32 cellular contexts compared by ENCODE assay signal in genomic region chr3:164375995-164376394, GRCh38.
DNase-seq lines count a peak whose midpoint lies in the region; ATAC-seq, FAIRE-seq and TF ChIP-seq lines count a peak whose summit lies in the region.
"Had no signal": no experiment of that assay in that cellular context is flagged by ENCODE, and none has a peak within 500 bp of the region (broad histone marks: within the 10 kb centered on the region; RNA-seq: fewer than 3 reads in every experiment).

No MANE protein-coding gene starts in this region.

- TF ChIP-seq EP300 in HepG2 (IDR thresholded peaks at IDR 0.05; ENCODE audit: low read depth in 2 of 2, low read length in 2 of 2): no peak
- TF ChIP-seq EP300 in HepG2 (CRISPR knock-in tag; IDR thresholded peaks at IDR 0.05; ENCODE audit: borderline replicate concordance): no peak

- DNase-seq in DMS53 (lab: John Stamatoyannopoulos, UW) (peak; percentile 29), DMS53 treated with DMSO at 0.1 percent for 48 hours (lab: John Stamatoyannopoulos, UW; ENCODE audit: unreplicated experiment) (no peak), NCI-H1092 (lab: John Stamatoyannopoulos, UW) (peak; percentile 4), PC-3 (peak; percentile 16), HepG2 (ENCODE audit: low spot score) (no peak), right atrium auricular region (ENCODE audit: low spot score) (no peak), MV-4-11 (lab: John Stamatoyannopoulos, UW) (no peak)
- DNase-seq in activated T-cell treated with anti-CD3 and anti-CD28 coated beads, Interleukin-2, amount 50 U/mL, for 24 hours: no peak
- DNase-seq: 8988T; activated CD4-positive, alpha-beta T cell treated with anti-CD3 and anti-CD28 coated beads for 4 hours; activated naive CD4-positive, alpha-beta T cell treated with anti-CD3 and anti-CD28 coated beads, Interleukin-2, amount 50 U/mL, for 16 hours; amniotic stem cell; brain microvascular endothelial cell; cerebellar nuclear complex; dermis blood vessel endothelial cell; heart right ventricle; left ventricle myocardium superior; NCI-H1048; NCI-H2081 treated with DMSO at 0.1 percent for 48 hours; ovary; SHP77; stimulated activated CD4-positive, alpha-beta T cell treated with anti-CD3 and anti-CD28 coated beads, Interleukin-15, amount 100 ng/mL, for 24 hours; stimulated activated naive B cell treated with anti-CD40 and anti-IgM and Interleukin-4, amounts not matched to agents 10 μg/mL and 1 μg/mL and 100 μg/mL, for 72 hours; substantia nigra; T-helper 9 cell; WERI-Rb-1 had no signal

- H4K20me1 ChIP-seq in PC-3 (ENCODE audit: low read length): no peaks in the 10 kb centered on the region
- no peaks in the 10 kb centered on the region for H4K20me1 ChIP-seq in HepG2 (ENCODE audit: insufficient read depth, low read length)

- no peak overlapping the region for H3K4me3 Mint-ChIP-seq in activated T-cell treated with anti-CD3 and anti-CD28 coated beads, Interleukin-2, amount 50 U/mL, for 24 hours
- H3K4me3 Mint-ChIP-seq: neural crest cell; stimulated activated naive B cell treated with anti-CD40 and anti-IgM and Interleukin-4, amounts not matched to agents 10 μg/mL and 1 μg/mL and 100 μg/mL, for 72 hours; type B pancreatic cell had no signal

- no peaks in the 10 kb centered on the region for H3K36me3 Mint-ChIP-seq in activated T-cell treated with anti-CD3 and anti-CD28 coated beads, Interleukin-2, amount 50 U/mL, for 24 hours (ENCODE audit: low read depth)
- H3K36me3 Mint-ChIP-seq: stimulated activated naive B cell treated with anti-CD40 and anti-IgM and Interleukin-4, amounts not matched to agents 10 μg/mL and 1 μg/mL and 100 μg/mL, for 72 hours; type B pancreatic cell had no signal

- no peak for TF ChIP-seq RAD21 in HepG2 (CRISPR knock-in tag; IDR thresholded peaks at IDR 0.05)

- H3K4me1 ChIP-seq in PC-3 (ENCODE audit: insufficient read depth, low read length) (peaks cover 4% of the 10 kb centered on the region; the same call in 1 of the 2 replicates), HepG2 (ENCODE audit: insufficient read depth, low read length) (no peaks in the 10 kb centered on the region), right atrium auricular region (no peaks in the 10 kb centered on the region)
- H3K4me1 ChIP-seq: esophagus muscularis mucosa, heart right ventricle had no signal

- intact Hi-C loops in PC-3 (cut with micrococcal nuclease): loop anchor here (1.0 to 5.0 kb wide), 2 partner anchors 431 to 809 kb away; no protein-coding TSS in a partner anchor
- intact Hi-C loops in HepG2 (cut with micrococcal nuclease; ENCODE audit: unreplicated experiment): loop anchor here (10.0 kb wide), 1 partner anchor 809 kb away; no protein-coding TSS in a partner anchor

- H3K27ac Mint-ChIP-seq in activated T-cell treated with anti-CD3 and anti-CD28 coated beads, Interleukin-2, amount 50 U/mL, for 24 hours: no peak overlapping the region
- H3K27ac Mint-ChIP-seq: activated T-helper 2 cell treated with anti-CD3 and anti-CD28 coated beads, Interferon-gamma antibody, Interleukin-2, Interleukin-4, amounts not matched to agents 10 μg/mL and 5 μg/mL and 100 μg/mL, durations not matched to agents 14 hours and 24 hours and 36 hours; stimulated activated naive B cell treated with anti-CD40 and anti-IgM and Interleukin-4, amounts not matched to agents 10 μg/mL and 1 μg/mL and 100 μg/mL, for 72 hours; type B pancreatic cell had no signal

- BruUV-seq in PC-3 (replicated peaks; lab: Mats Ljungman, UMichigan) (no TSS peak), HepG2 (replicated peaks; lab: Mats Ljungman, UMichigan) (no TSS peak)

- WGBS in HepG2 (ENCODE audit: low lambda C conversion rate): 33% methylated on average over 1 of the region's 1 CpG

- H2AFZ ChIP-seq in PC-3 (ENCODE audit: low read length) (no peak overlapping the region), HepG2 (ENCODE audit: low read length) (no peak overlapping the region)

- H3F3A ChIP-seq in PC-3 (ENCODE audit: low read length, unreplicated experiment): no peaks in the 10 kb centered on the region

- H3K9me3 ChIP-seq in PC-3 (ENCODE audit: low read length) (no peaks in the 10 kb centered on the region), HepG2 (ENCODE audit: low read length) (no peaks in the 10 kb centered on the region), right atrium auricular region (no peaks in the 10 kb centered on the region)
- H3K9me3 ChIP-seq: esophagus muscularis mucosa, heart right ventricle, ovary had no signal

- H3K4me3 ChIP-seq in PC-3 (ENCODE audit: low read length) (no peak overlapping the region), HepG2 (replicated peaks in 1 of 3; ENCODE audit: insufficient read depth in 1 of 3, low read depth in 2 of 3, low read length in 3 of 3) (no peak overlapping the region), right atrium auricular region (no peak overlapping the region)
- H3K4me3 ChIP-seq: esophagus muscularis mucosa, heart right ventricle, ovary had no signal

- no peaks in the 10 kb centered on the region for H3K27me3 Mint-ChIP-seq in activated T-cell treated with anti-CD3 and anti-CD28 coated beads, Interleukin-2, amount 50 U/mL, for 24 hours
- H3K27me3 Mint-ChIP-seq: stimulated activated naive B cell treated with anti-CD40 and anti-IgM and Interleukin-4, amounts not matched to agents 10 μg/mL and 1 μg/mL and 100 μg/mL, for 72 hours; type B pancreatic cell had no signal

- POLR2A ChIA-PET in PC-3 (lab: Charles Lee; ENCODE audit: unreplicated experiment): no interaction called here
- POLR2A ChIA-PET in HepG2 (lab: Yijun Ruan, JAX): no interaction called here

- CTCF ChIA-PET in PC-3 (lab: Charles Lee): no interaction called here
- CTCF ChIA-PET in HepG2 (lab: Yijun Ruan, JAX; ENCODE audit: low intra/inter-chr PET ratio, low total read pairs): no interaction called here

- no peaks in the 10 kb centered on the region for H3K9me2 ChIP-seq in PC-3 (replicated peaks; ENCODE audit: low read length)

- H3K9ac ChIP-seq in PC-3 (ENCODE audit: low read length): no peak overlapping the region
- no peak overlapping the region for H3K9ac ChIP-seq in HepG2 (ENCODE audit: insufficient read depth, low read depth, low read length)

- no peaks in the 10 kb centered on the region for H3K27me3 ChIP-seq in PC-3 (ENCODE audit: low read length)
- H3K27me3 ChIP-seq in HepG2 (ENCODE audit: control insufficient read depth in 1 of 2, insufficient read depth in 2 of 2, low read length in 2 of 2): no peaks in the 10 kb centered on the region
- H3K27me3 ChIP-seq in right atrium auricular region: no peaks in the 10 kb centered on the region
- H3K27me3 ChIP-seq: brain microvascular endothelial cell, esophagus muscularis mucosa, heart right ventricle, ovary had no signal

- no peak overlapping the region for H3K27ac ChIP-seq in PC-3 (ENCODE audit: low read length)
- H3K27ac ChIP-seq in HepG2 (ENCODE audit: extremely low read length, insufficient read depth, low read length): no peak overlapping the region
- H3K27ac ChIP-seq in right atrium auricular region: no peak overlapping the region
- H3K27ac ChIP-seq: brain microvascular endothelial cell, esophagus muscularis mucosa, heart right ventricle, ovary, WERI-Rb-1 had no signal

- ATAC-seq in PC-3 (peak; percentile 67), HepG2 (no peak)
- ATAC-seq: heart right ventricle; left ventricle myocardium superior; stimulated activated naive B cell treated with anti-CD40 and anti-IgM and Interleukin-4, amounts not matched to agents 10 μg/mL and 1 μg/mL and 100 μg/mL, for 72 hours had no signal

- H3K9me3 Mint-ChIP-seq in activated T-cell treated with anti-CD3 and anti-CD28 coated beads, Interleukin-2, amount 50 U/mL, for 24 hours: no peaks in the 10 kb centered on the region
- H3K9me3 Mint-ChIP-seq: neural crest cell; stimulated activated naive B cell treated with anti-CD40 and anti-IgM and Interleukin-4, amounts not matched to agents 10 μg/mL and 1 μg/mL and 100 μg/mL, for 72 hours; type B pancreatic cell had no signal

- H3K36me3 ChIP-seq in PC-3 (ENCODE audit: low read depth, low read length): no peaks in the 10 kb centered on the region
- H3K36me3 ChIP-seq in HepG2 (replicated peaks in 1 of 2; ENCODE audit: control insufficient read depth in 1 of 2, insufficient read depth in 2 of 2, low read length in 2 of 2): no peaks in the 10 kb centered on the region
- H3K36me3 ChIP-seq in right atrium auricular region: no peaks in the 10 kb centered on the region
- H3K36me3 ChIP-seq: brain microvascular endothelial cell, esophagus muscularis mucosa, heart right ventricle, ovary, WERI-Rb-1 had no signal

- FAIRE-seq in HepG2 (lab: Jason Lieb, UNC): no peak
- FAIRE-seq: GM12891, kidney had no signal

- H3K4me2 ChIP-seq in PC-3 (ENCODE audit: low read length) (no peak overlapping the region), HepG2 (ENCODE audit: low read depth, low read length) (no peak overlapping the region)

- TF ChIP-seq CTCF in PC-3 (conservative IDR thresholded peaks at IDR 0.05; ENCODE audit: low read depth, low read length) (peak; percentile 20; the same call in 1 of the 2 replicates), HepG2 (CRISPR knock-in tag; IDR thresholded peaks at IDR 0.05) (peak; percentile 14; the same call in 1 of the 2 replicates), right atrium auricular region (IDR thresholded peaks at IDR 0.05) (no peak)

- H3K4me1 Mint-ChIP-seq in activated T-cell treated with anti-CD3 and anti-CD28 coated beads, Interleukin-2, amount 50 U/mL, for 24 hours (ENCODE audit: low read depth): no peaks in the 10 kb centered on the region
- H3K4me1 Mint-ChIP-seq: neural crest cell; stimulated activated naive B cell treated with anti-CD40 and anti-IgM and Interleukin-4, amounts not matched to agents 10 μg/mL and 1 μg/mL and 100 μg/mL, for 72 hours had no signal

- H3K79me2 ChIP-seq in PC-3 (ENCODE audit: low read length): no peaks in the 10 kb centered on the region
- H3K79me2 ChIP-seq in HepG2 (ENCODE audit: insufficient read depth, low read length): no peaks in the 10 kb centered on the region

- TF ChIP-seq POLR2A in HepG2 (IDR thresholded peaks at IDR 0.05; ENCODE audit: insufficient read depth in 1 of 2, low read depth in 2 of 2, low read length in 2 of 2): no peak

- in situ Hi-C loops in HepG2 (cut with HindIII; ENCODE audit: extremely low pct_ligation_motif_present, low pct_unique_long_range_greater_than_20kb): no loop called here

TF ChIP-seq in HepG2, 621 proteins besides CTCF, POLR2A, EP300 and RAD21:
- no peak for TF ChIP-seq SUZ12 (IDR thresholded peaks at IDR 0.05; ENCODE audit: low read depth, low read length)
- peak; percentile 41 for TF ChIP-seq STAG1 (CRISPR knock-in tag; IDR thresholded peaks at IDR 0.05)
- TF ChIP-seq MAFK (conservative IDR thresholded peaks at IDR 0.05 in 1 of 2, IDR thresholded peaks at IDR 0.05 in 1 of 2; ENCODE audit: low read length in 2 of 2): peak in 1 of 2 experiments; percentile 21; a peak in 1 of 4 replicates
- no peak for TF ChIP-seq SOX5 (CRISPR knock-in tag; IDR thresholded peaks at IDR 0.05; ENCODE audit: borderline replicate concordance)
- TF ChIP-seq ZNF224 (CRISPR knock-in tag; IDR thresholded peaks at IDR 0.05): no peak
- TF ChIP-seq SNAPC5 (CRISPR knock-in tag; IDR thresholded peaks at IDR 0.05; ENCODE audit: borderline replicate concordance): no peak

Comparison
In these comparisons a context has a peak if more than half of its experiments do, and no peak if none do; other contexts are left out.
1. DNase-seq: peak in DMS53 (single experiment), NCI-H1092 (single experiment) and PC-3 (single experiment); none in DMS53 treated with DMSO at 0.1 percent for 48 hours (single experiment), HepG2 (single experiment), right atrium auricular region (single experiment), MV-4-11 (single experiment) and activated T-cell treated with anti-CD3 and anti-CD28 coated beads, Interleukin-2, amount 50 U/mL, for 24 hours (single experiment).
2. CTCF ChIP-seq: peak in PC-3 (single experiment) and HepG2 (single experiment); none in right atrium auricular region (0 of 2).